Comparison of ENCODE assay signal across 23 cellular contexts in the genomic region with DNA sequence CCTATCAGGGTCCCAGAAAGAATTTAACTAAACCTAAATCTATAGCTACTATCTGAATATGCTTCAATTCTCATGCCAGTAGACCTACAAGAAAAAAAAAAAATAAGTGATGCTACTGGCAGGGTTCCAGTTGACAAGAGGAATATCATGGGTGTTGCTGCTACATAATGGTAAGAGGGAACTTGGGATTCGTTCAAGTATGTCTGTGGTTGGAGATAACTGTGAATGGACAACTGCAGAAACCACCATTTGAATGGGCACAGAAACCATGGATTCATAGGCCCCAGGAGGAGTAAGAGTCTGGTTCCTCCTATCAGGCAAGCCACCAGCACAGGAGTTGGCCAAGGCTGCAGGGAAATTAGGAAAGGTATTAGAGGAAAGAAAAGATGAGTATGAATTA.
DNase-seq lines count a peak whose midpoint lies in the region; TF ChIP-seq lines count a peak whose summit lies in the region.
"Had no signal": no experiment of that assay in that cellular context is flagged by ENCODE, and none has a peak within 500 bp of the region (broad histone marks: within the 10 kb centered on the region; RNA-seq: fewer than 3 reads in every experiment).

No MANE protein-coding gene starts in this region.

- H3K27me3 Mint-ChIP-seq in HFFc6 (ENCODE audit: insufficient read depth) = no peaks in the 10 kb centered on the region
- H3K27me3 Mint-ChIP-seq: B cell had no signal

- H3K9ac ChIP-seq in OCI-LY3 (ENCODE audit: low read length) = no peak overlapping the region

- no peaks in the 10 kb centered on the region for H3K79me2 ChIP-seq in OCI-LY3 (ENCODE audit: low read length)

- H3K4me2 ChIP-seq in OCI-LY3 (ENCODE audit: low read length) = peak overlapping the region; percentile 30; the same call in 1 of the 2 replicates

- peaks cover 49% of the 10 kb centered on the region for H3K4me1 ChIP-seq in OCI-LY3 (ENCODE audit: low read length)
- H3K4me1 ChIP-seq: Caco-2 had no signal

- H3K4me1 Mint-ChIP-seq in HFFc6 (ENCODE audit: low read depth) = peaks cover 5% of the 10 kb centered on the region; the same call in 1 of the 2 replicates
- H3K4me1 Mint-ChIP-seq: B cell had no signal

- TF ChIP-seq CTCF in OCI-LY3 (IDR thresholded peaks at IDR 0.05; ENCODE audit: low read depth, low read length) = no peak
- no peak for TF ChIP-seq CTCF in GM10248 (IDR thresholded peaks at IDR 0.05; ENCODE audit: control extremely low read depth, extremely low read depth, low read depth, missing control alignments)
- no peak for TF ChIP-seq CTCF in HFFc6 (IDR thresholded peaks at IDR 0.05)

- no peak overlapping the region for H3K27ac Mint-ChIP-seq in HFFc6
- H3K27ac Mint-ChIP-seq: B cell; CD8-positive, alpha-beta T cell had no signal

- H3K27me3 ChIP-seq in OCI-LY3 (ENCODE audit: low read depth, low read length) = no peaks in the 10 kb centered on the region

- H3K4me3 Mint-ChIP-seq in HFFc6 = no peak overlapping the region
- H3K4me3 Mint-ChIP-seq: B cell; CD8-positive, alpha-beta T cell had no signal

- CTCF ChIA-PET in GM10248 (lab: Yijun Ruan, JAX) = interaction anchor here (1.3 to 2.4 kb wide), 2 partner anchors 10 to 177 kb away, joined by 3 to 8 read pairs; no protein-coding TSS in a partner anchor

- H3K9me3 Mint-ChIP-seq in HFFc6 = no peaks in the 10 kb centered on the region
- H3K9me3 Mint-ChIP-seq: CD8-positive, alpha-beta T cell had no signal

- H2AFZ ChIP-seq in OCI-LY3 (ENCODE audit: low read depth, low read length) = no peak overlapping the region

- H3K36me3 Mint-ChIP-seq in HFFc6 (ENCODE audit: low read depth) = peaks cover 9% of the 10 kb centered on the region; the same call in 1 of the 2 replicates
- H3K36me3 Mint-ChIP-seq: CD8-positive, alpha-beta T cell had no signal

- DNase-seq in DMS53 (lab: John Stamatoyannopoulos, UW) (peak; percentile 21), DMS53 treated with DMSO at 0.1 percent for 48 hours (lab: John Stamatoyannopoulos, UW; ENCODE audit: unreplicated experiment) (no peak), amniotic epithelial cell (ENCODE audit: low read depth) (peak; percentile 74), myocyte (ENCODE audit: low read depth) (peak; percentile 90), T-helper 1 cell (no peak), GM10248 (ENCODE audit: extremely low spot score) (no peak), HFFc6 (no peak)
- DNase-seq: Caco-2; CD8-positive, alpha-beta T cell; GOT3; MM.1S; NCI-H1417 treated with DMSO at 0.1 percent for 48 hours; NCI-H1694 treated with DMSO at 0.1 percent for 48 hours; NCI-H446 treated with DMSO at 0.1 percent for 48 hours; NCI-H526; NCI-H82; SHP77 treated with DMSO at 0.1 percent for 48 hours had no signal

- no peaks in the 10 kb centered on the region for H3K36me3 ChIP-seq in OCI-LY3 (replicated peaks; ENCODE audit: low read depth, low read length)
- H3K36me3 ChIP-seq: HAP-1 had no signal

- no peak overlapping the region for H3K4me3 ChIP-seq in OCI-LY3 (ENCODE audit: low read length)
- H3K4me3 ChIP-seq: HAP-1, K562 had no signal

- no peaks in the 10 kb centered on the region for H3K9me3 ChIP-seq in OCI-LY3 (ENCODE audit: insufficient read depth, low read length)
- H3K9me3 ChIP-seq: Caco-2, HAP-1 had no signal

- POLR2A ChIA-PET in GM10248 (lab: Yijun Ruan, JAX) = no interaction called here

- H4K20me1 ChIP-seq in OCI-LY3 (ENCODE audit: insufficient read depth, low read length) = no peaks in the 10 kb centered on the region

- H3K27ac ChIP-seq in OCI-LY3 (ENCODE audit: low read length) = 0 out of 2 replicates have a peak overlapping the region, but pooled peaks have one; percentile 2
- H3K27ac ChIP-seq: 22Rv1, C4-2B had no signal

Comparison
In these comparisons a context has a peak if more than half of its experiments do, and no peak if none do; other contexts are left out.
1. DNase-seq: peak in DMS53 (single experiment), amniotic epithelial cell (single experiment) and myocyte (single experiment); none in DMS53 treated with DMSO at 0.1 percent for 48 hours (single experiment), T-helper 1 cell (0 of 5), GM10248 (single experiment) and HFFc6 (single experiment).